ENCODE assay signal across 1 cellular context in genomic region chr16:807345-808251, GRCh38.
TF ChIP-seq lines count a peak whose summit lies in the region.

No MANE protein-coding gene starts in this region.

TF ChIP-seq in GM23338, 12 proteins besides CTCF, POLR2A, EP300 and RAD21:
- no peak for TF ChIP-seq REST (IDR thresholded peaks at IDR 0.05; ENCODE audit: unreplicated experiment)
- TF ChIP-seq EZH2 (IDR thresholded peaks at IDR 0.05; ENCODE audit: low read depth, unreplicated experiment): no peak
- peak; percentile 96 for TF ChIP-seq ETS1 (IDR thresholded peaks at IDR 0.05)
- no peak for TF ChIP-seq ZNF331 (CRISPR knock-in tag; IDR thresholded peaks at IDR 0.05; ENCODE audit: low read depth)
- TF ChIP-seq ZNF114 (CRISPR knock-in tag; IDR thresholded peaks at IDR 0.05): 0 out of 2 replicates have a peak, but pooled peaks have one; percentile 20
- TF ChIP-seq JUNB (IDR thresholded peaks at IDR 0.05; ENCODE audit: unreplicated experiment): no peak
- no peak for TF ChIP-seq NANOG (IDR thresholded peaks at IDR 0.05; ENCODE audit: borderline replicate concordance)
- TF ChIP-seq EZH2phosphoT487 (IDR thresholded peaks at IDR 0.05; ENCODE audit: unreplicated experiment): no peak
- TF ChIP-seq STAT1 (IDR thresholded peaks at IDR 0.05; ENCODE audit: unreplicated experiment): no peak
- TF ChIP-seq POLR2AphosphoS5 (IDR thresholded peaks at IDR 0.05; ENCODE audit: low read depth): peak; percentile 74
- no peak for TF ChIP-seq ZNF462 (CRISPR knock-in tag; IDR thresholded peaks at IDR 0.05)
- peak; percentile 98 for TF ChIP-seq CREB1 (CRISPR knock-in tag; IDR thresholded peaks at IDR 0.05; ENCODE audit: low read depth)
